In the genomic region with DNA sequence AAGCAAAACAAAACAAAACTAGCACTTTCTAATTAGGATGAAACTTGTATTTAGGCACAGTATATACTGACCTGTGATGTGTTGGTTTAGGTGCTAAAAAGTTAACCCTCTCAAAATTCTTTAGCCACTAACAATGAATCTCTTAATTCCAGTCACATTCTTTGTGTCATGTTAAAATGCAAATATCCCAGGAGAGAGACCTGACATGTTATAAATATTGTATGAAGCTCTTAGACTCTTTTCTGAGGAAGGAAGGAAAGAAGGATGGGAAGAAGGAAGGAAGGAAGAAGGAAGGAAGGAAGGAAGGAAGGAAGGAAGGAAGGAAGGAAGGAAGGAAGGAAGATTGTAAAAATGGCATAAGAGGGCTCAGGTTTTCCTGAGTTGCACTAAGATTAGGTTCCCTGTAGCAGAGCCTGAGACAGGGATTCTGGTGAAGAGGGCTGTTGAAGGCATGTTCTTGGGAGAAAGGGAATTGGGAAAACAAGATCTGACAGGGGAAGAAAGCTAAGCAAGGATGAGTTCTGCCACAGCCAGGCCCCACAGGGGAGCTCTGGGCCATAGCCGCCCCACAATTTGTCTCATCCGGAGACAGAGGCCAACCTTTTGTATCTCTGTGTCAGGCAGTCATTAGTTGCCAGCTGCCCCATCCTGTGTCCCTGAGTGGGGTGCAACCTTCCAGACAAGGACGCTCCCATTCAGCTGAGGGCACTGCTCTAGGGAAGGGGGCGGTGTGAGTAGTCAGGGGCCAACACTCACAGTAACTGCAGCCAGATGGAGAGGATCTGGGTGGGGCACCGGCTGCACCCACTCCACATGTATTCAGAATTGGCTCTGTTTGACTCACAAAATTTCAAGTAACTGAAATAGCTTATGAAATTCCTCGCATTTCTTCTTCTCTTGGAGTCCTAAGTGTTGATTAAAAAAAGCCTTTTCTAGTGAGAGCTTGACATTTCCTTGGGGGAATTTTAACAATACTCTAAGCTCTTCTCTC, we compare ENCODE assay signal across 1 cellular context.
TF ChIP-seq lines count a peak whose summit lies in the region.

No MANE protein-coding gene starts in this region.

TF ChIP-seq in SK-N-SH, 30 proteins besides CTCF, POLR2A, EP300 and RAD21 (continued from another document):
- TF ChIP-seq, protein P1, sequence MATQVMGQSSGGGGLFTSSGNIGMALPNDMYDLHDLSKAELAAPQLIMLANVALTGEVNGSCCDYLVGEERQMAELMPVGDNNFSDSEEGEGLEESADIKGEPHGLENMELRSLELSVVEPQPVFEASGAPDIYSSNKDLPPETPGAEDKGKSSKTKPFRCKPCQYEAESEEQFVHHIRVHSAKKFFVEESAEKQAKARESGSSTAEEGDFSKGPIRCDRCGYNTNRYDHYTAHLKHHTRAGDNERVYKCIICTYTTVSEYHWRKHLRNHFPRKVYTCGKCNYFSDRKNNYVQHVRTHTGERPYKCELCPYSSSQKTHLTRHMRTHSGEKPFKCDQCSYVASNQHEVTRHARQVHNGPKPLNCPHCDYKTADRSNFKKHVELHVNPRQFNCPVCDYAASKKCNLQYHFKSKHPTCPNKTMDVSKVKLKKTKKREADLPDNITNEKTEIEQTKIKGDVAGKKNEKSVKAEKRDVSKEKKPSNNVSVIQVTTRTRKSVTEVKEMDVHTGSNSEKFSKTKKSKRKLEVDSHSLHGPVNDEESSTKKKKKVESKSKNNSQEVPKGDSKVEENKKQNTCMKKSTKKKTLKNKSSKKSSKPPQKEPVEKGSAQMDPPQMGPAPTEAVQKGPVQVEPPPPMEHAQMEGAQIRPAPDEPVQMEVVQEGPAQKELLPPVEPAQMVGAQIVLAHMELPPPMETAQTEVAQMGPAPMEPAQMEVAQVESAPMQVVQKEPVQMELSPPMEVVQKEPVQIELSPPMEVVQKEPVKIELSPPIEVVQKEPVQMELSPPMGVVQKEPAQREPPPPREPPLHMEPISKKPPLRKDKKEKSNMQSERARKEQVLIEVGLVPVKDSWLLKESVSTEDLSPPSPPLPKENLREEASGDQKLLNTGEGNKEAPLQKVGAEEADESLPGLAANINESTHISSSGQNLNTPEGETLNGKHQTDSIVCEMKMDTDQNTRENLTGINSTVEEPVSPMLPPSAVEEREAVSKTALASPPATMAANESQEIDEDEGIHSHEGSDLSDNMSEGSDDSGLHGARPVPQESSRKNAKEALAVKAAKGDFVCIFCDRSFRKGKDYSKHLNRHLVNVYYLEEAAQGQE (IDR thresholded peaks at IDR 0.05; ENCODE audit: low read depth, low read length): no peak
- TF ChIP-seq, protein P2, sequence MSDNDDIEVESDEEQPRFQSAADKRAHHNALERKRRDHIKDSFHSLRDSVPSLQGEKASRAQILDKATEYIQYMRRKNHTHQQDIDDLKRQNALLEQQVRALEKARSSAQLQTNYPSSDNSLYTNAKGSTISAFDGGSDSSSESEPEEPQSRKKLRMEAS (IDR thresholded peaks at IDR 0.05; ENCODE audit: low read depth): no peak
- TF ChIP-seq GATA2 (CRISPR knock-in tag; IDR thresholded peaks at IDR 0.05): no peak
- TF ChIP-seq, protein P3, sequence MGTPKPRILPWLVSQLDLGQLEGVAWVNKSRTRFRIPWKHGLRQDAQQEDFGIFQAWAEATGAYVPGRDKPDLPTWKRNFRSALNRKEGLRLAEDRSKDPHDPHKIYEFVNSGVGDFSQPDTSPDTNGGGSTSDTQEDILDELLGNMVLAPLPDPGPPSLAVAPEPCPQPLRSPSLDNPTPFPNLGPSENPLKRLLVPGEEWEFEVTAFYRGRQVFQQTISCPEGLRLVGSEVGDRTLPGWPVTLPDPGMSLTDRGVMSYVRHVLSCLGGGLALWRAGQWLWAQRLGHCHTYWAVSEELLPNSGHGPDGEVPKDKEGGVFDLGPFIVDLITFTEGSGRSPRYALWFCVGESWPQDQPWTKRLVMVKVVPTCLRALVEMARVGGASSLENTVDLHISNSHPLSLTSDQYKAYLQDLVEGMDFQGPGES (IDR thresholded peaks at IDR 0.05; ENCODE audit: low read depth, low read length): no peak
